Comparison of ENCODE assay signal across 15 cellular contexts in the genomic region with DNA sequence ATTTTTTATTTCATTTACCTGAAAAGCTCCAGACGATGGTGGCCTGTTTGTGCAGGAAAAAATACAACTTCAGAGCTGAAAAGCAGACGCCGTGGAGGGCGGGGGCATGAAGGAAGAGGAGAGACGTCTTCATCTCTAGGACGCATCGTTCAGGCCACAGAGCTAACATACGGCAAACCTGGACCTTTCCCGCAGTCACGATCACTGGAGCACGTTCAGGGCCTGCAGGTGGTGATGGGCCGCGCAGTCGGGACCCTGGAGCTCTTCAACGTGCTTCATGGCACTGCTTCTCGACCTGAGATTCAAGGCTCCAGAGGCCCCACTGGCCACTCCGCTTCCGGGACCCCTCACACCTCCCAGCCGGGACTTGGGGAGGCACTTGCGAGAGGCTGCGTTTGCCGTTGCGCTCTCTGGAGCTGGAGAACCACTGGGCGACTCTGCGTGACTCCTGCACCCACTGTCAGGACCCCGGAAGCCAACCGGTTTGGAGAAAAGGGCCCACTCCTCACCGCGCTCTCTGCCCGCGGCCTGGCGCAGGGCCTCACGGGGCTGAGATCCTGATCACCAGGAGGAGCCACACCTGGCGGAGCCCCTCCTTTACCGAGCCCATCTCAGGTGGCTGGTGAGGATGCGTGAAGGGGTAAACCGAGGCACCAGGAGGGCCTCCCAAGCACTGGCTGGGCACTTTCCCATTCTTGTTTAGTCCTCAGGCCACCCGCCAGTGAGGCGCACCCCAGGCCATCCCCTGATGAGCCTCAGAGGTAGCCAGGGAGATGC.
A peak's percentile ranks its signal among the peaks of the same experiment; 100 is the strongest.
DNase-seq lines count a peak whose midpoint lies in the region; ATAC-seq and TF ChIP-seq lines count a peak whose summit lies in the region.
"Had no signal": no experiment of that assay in that cellular context is flagged by ENCODE, and none has a peak within 500 bp of the region (broad histone marks: within the 10 kb centered on the region; RNA-seq: fewer than 3 reads in every experiment).

No MANE protein-coding gene starts in this region.

- peaks cover 55% of the 10 kb centered on the region for H3K4me1 Mint-ChIP-seq in nephron
- H3K4me1 Mint-ChIP-seq in effector memory CD8-positive, alpha-beta T cell (ENCODE audit: low read depth in 2 of 2): no peaks in the 10 kb centered on the region
- H3K4me1 Mint-ChIP-seq: CD4-positive, CD25-positive, alpha-beta regulatory T cell had no signal

- H3K27me3 Mint-ChIP-seq in nephron (ENCODE audit: low read depth): peaks cover 9% of the 10 kb centered on the region
- peaks cover 0 to 7% of the 10 kb centered on the region in 2 donors for H3K27me3 Mint-ChIP-seq in effector memory CD8-positive, alpha-beta T cell
- H3K27me3 Mint-ChIP-seq: CD4-positive, CD25-positive, alpha-beta regulatory T cell had no signal

- H3K27me3 ChIP-seq in H7 (ENCODE audit: control insufficient read depth, insufficient read depth, low read length) (no peaks in the 10 kb centered on the region), gastrocnemius medialis (no peaks in the 10 kb centered on the region)
- H3K27me3 ChIP-seq: BLaER1 had no signal

- TF ChIP-seq CTCF in nephron (IDR thresholded peaks at IDR 0.05; ENCODE audit: unreplicated experiment in 3 of 3) (no peak), gastrocnemius medialis (IDR thresholded peaks at IDR 0.05 in 4 of 5, conservative IDR thresholded peaks at IDR 0.05 in 1 of 5) (no peak)

- no peaks in the 10 kb centered on the region for H3K9me3 ChIP-seq in gastrocnemius medialis
- H3K9me3 ChIP-seq: BLaER1 had no signal

- H3K4me3 ChIP-seq in H7 (ENCODE audit: insufficient read depth, low read depth, low read length) (no peak overlapping the region), gastrocnemius medialis (no peak overlapping the region)
- H3K4me3 ChIP-seq: BLaER1 had no signal

- peaks cover 0 to 2% of the 10 kb centered on the region in 2 donors for H3K4me1 ChIP-seq in gastrocnemius medialis

- H3K27ac ChIP-seq in gastrocnemius medialis: no peak overlapping the region
- H3K27ac ChIP-seq: BLaER1 had no signal

- DNase-seq in H7: peak; percentile 51
- peak; percentile 38 for DNase-seq in islet precursor cell
- peak; percentile 74 for DNase-seq in posterior vena cava (ENCODE audit: low spot score)
- DNase-seq in CD1c-positive myeloid dendritic cell (ENCODE audit: extremely low spot score): no peak
- DNase-seq in effector memory CD8-positive, alpha-beta T cell: no peak
- DNase-seq in gastrocnemius medialis: no peak
- DNase-seq: 8988T; AML-193; CD4-positive, CD25-positive, alpha-beta regulatory T cell; GF-D8; HCEC 1CT; HFFc6 had no signal

- H3K27ac Mint-ChIP-seq in nephron: peak overlapping the region; percentile 66 to 100 (median 98)
- no peak overlapping the region for H3K27ac Mint-ChIP-seq in effector memory CD8-positive, alpha-beta T cell
- H3K27ac Mint-ChIP-seq: CD4-positive, CD25-positive, alpha-beta regulatory T cell; HFFc6 had no signal

- intact Hi-C loops in posterior vena cava (cut with DNase I): no loop called here
- intact Hi-C loops in gastrocnemius medialis (cut with DNase I; ENCODE audit: low total_unique reads): no loop called here

- H3K4me3 Mint-ChIP-seq in nephron: peak overlapping the region in 1 of 3 experiments; percentile 14
- no peak overlapping the region for H3K4me3 Mint-ChIP-seq in effector memory CD8-positive, alpha-beta T cell
- H3K4me3 Mint-ChIP-seq: CD4-positive, CD25-positive, alpha-beta regulatory T cell; HFFc6 had no signal

- in situ Hi-C loops in gastrocnemius medialis (cut with MboI; ENCODE audit: low sequenced_read_pairs in 4 of 4): no loop called here

- H3K36me3 Mint-ChIP-seq in nephron (ENCODE audit: low read depth): no peaks in the 10 kb centered on the region
- no peaks in the 10 kb centered on the region for H3K36me3 Mint-ChIP-seq in effector memory CD8-positive, alpha-beta T cell (ENCODE audit: insufficient read depth)
- H3K36me3 Mint-ChIP-seq: CD4-positive, CD25-positive, alpha-beta regulatory T cell had no signal

- no peaks in the 10 kb centered on the region for H3K9me3 Mint-ChIP-seq in nephron
- H3K9me3 Mint-ChIP-seq in effector memory CD8-positive, alpha-beta T cell: no peaks in the 10 kb centered on the region

- H3K36me3 ChIP-seq in H7 (replicated peaks; ENCODE audit: control insufficient read depth, insufficient read depth, low read length) (no peaks in the 10 kb centered on the region), gastrocnemius medialis (no peaks in the 10 kb centered on the region)
- H3K36me3 ChIP-seq: BLaER1 had no signal

- ATAC-seq in effector memory CD8-positive, alpha-beta T cell (replicated peaks): no peak
- no peak for ATAC-seq in gastrocnemius medialis
- ATAC-seq in HG03521 (IDR thresholded peaks at IDR 0.05; ENCODE audit: unreplicated experiment): no peak

- no peak for TF ChIP-seq POLR2A in gastrocnemius medialis (IDR thresholded peaks at IDR 0.05)

Comparison
In these comparisons a context has a peak if more than half of its experiments do, and no peak if none do; other contexts are left out.
1. DNase-seq: peak in H7 (single experiment), islet precursor cell (single experiment) and posterior vena cava (single experiment); none in CD1c-positive myeloid dendritic cell (single experiment), effector memory CD8-positive, alpha-beta T cell (0 of 3) and gastrocnemius medialis (0 of 2).
2. H3K27ac Mint-ChIP-seq: peak in nephron (3 of 3); none in effector memory CD8-positive, alpha-beta T cell (0 of 2).